1 cellular context compared by ENCODE assay signal in genomic region chr5:78591227-78591626, GRCh38.
TF ChIP-seq lines count a peak whose summit lies in the region.

No MANE protein-coding gene starts in this region.

TF ChIP-seq in IMR-90, 13 proteins besides CTCF, POLR2A, EP300 and RAD21 (continued from another document):
- TF ChIP-seq USF2 (IDR thresholded peaks at IDR 0.05; ENCODE audit: low read depth, low read length) = no peak
- TF ChIP-seq MXI1 (IDR thresholded peaks at IDR 0.05; ENCODE audit: borderline replicate concordance, low read depth, low read length) = no peak
- peak; percentile 78 for TF ChIP-seq NFE2L2 (IDR thresholded peaks at IDR 0.05; ENCODE audit: low read depth, low read length)
- 0 out of 2 replicates have a peak, but pooled peaks have one; percentile 33 for TF ChIP-seq BHLHE40 (IDR thresholded peaks at IDR 0.05; ENCODE audit: low read depth, low read length)
